8 cellular contexts compared by ENCODE assay signal in genomic region chr6:53547166-53547814, GRCh38. TPM values are rescaled to one million over a fixed set of nuclear protein-coding genes. Genes with fewer than 3 reads are reported as not detected.
DNase-seq lines count a peak whose midpoint lies in the region; ATAC-seq and TF ChIP-seq lines count a peak whose summit lies in the region.

No MANE protein-coding gene starts in this region.

- H3K36me3 ChIP-seq in RWPE2 (ENCODE audit: low read depth): peaks cover 8% of the 10 kb centered on the region
- H3K36me3 ChIP-seq in rectal smooth muscle tissue (ENCODE audit: control insufficient read depth, insufficient read depth, low read length): no peaks in the 10 kb centered on the region

- H3K4me1 ChIP-seq in RWPE2 (ENCODE audit: insufficient read depth, poor library complexity, severe bottlenecking) (peaks cover 12% of the 10 kb centered on the region), rectal smooth muscle tissue (ENCODE audit: control insufficient read depth, insufficient read depth, low read length) (peaks cover 9% of the 10 kb centered on the region)

- H3K4me3 ChIP-seq in RWPE2 (ENCODE audit: severe bottlenecking) (peak overlapping the region; percentile 61), fibroblast of the aortic adventitia (ENCODE audit: low read depth, low read length) (peak overlapping the region; percentile 83), rectal smooth muscle tissue (ENCODE audit: low read length) (peak overlapping the region; percentile 68)

- no peaks in the 10 kb centered on the region for H3K9me3 ChIP-seq in RWPE2 (ENCODE audit: severe bottlenecking)

- TF ChIP-seq CTCF in RWPE2 (IDR thresholded peaks at IDR 0.05; ENCODE audit: poor library complexity, severe bottlenecking) (no peak), fibroblast of the aortic adventitia (IDR thresholded peaks at IDR 0.05; ENCODE audit: insufficient read depth, low read length) (no peak)

- peak overlapping the region; percentile 29 for H3K27ac ChIP-seq in RWPE2 (ENCODE audit: poor library complexity, severe bottlenecking)
- peak overlapping the region; percentile 90 for H3K27ac ChIP-seq in rectal smooth muscle tissue (ENCODE audit: low read depth, low read length)

- peak; percentile 61 for DNase-seq in SKM-1 treated with dmso at 0.1 percent for 144 hours (lab: John Stamatoyannopoulos, UW; ENCODE audit: unreplicated experiment)
- no peak for DNase-seq in SKM-1 (lab: John Stamatoyannopoulos, UW; ENCODE audit: unreplicated experiment)
- no peak for DNase-seq in RWPE2 (ENCODE audit: low spot score)
- DNase-seq in fibroblast of the aortic adventitia (ENCODE audit: low read depth): no peak
- DNase-seq in amniotic stem cell (lab: John Stamatoyannopoulos, UW): no peak
- DNase-seq in RPMI8226: no peak

- H3K9ac ChIP-seq in rectal smooth muscle tissue (ENCODE audit: low read length): no peak overlapping the region

- peak; percentile 5 for ATAC-seq in HG03045 (IDR thresholded peaks at IDR 0.05; ENCODE audit: unreplicated experiment)
- peak; percentile 20 for ATAC-seq in RWPE2 (ENCODE audit: low read depth)

- no peaks in the 10 kb centered on the region for H3K27me3 ChIP-seq in RWPE2 (ENCODE audit: insufficient read depth, poor library complexity, severe bottlenecking)
- H3K27me3 ChIP-seq in rectal smooth muscle tissue (ENCODE audit: control insufficient read depth, insufficient read depth, low read length): no peaks in the 10 kb centered on the region

RNA-seq across cellular contexts. Expression of gene GCLC, which starts 2.4 kb away (rescaled TPM):
- 20.1 and 21.1 TPM in 2 replicates for total RNA-seq in fibroblast of the aortic adventitia (ENCODE audit: low replicate concordance)
